ENCODE assay signal across 34 cellular contexts in the genomic region with DNA sequence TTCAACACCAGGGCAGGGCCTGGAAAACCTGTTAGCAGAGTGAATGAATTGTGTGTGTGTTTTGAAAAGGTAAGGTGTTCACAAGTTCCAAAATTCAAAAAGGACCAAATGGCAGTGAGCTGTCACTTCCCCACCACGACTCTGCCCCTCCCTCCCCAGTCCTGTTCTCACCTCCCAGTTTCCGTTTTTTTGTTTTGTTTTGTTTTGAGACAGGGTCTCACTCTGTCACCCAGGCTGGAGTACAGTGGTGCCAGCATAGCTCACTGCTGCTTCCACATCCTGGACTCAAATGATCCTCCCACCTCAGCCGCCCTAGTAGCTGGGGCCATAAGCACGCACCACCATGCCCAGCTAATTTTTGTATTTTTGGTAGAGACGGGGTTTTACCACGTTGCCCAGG. TPM values are rescaled to one million over a fixed set of nuclear protein-coding genes. Genes with fewer than 3 reads are reported as not detected.
A peak's percentile ranks its signal among the peaks of the same experiment; 100 is the strongest.
DNase-seq lines count a peak whose midpoint lies in the region; ATAC-seq lines count a peak whose summit lies in the region.
"Had no signal": no experiment of that assay in that cellular context is flagged by ENCODE, and none has a peak within 500 bp of the region (broad histone marks: within the 10 kb centered on the region; RNA-seq: fewer than 3 reads in every experiment).

No MANE protein-coding gene starts in this region.

- H3K9me3 ChIP-seq in CD4-positive, CD25-positive, alpha-beta regulatory T cell (ENCODE audit: control insufficient read depth in 2 of 2, low read length in 2 of 2): no peaks in the 10 kb centered on the region
- H3K9me3 ChIP-seq in neuronal stem cell (replicated peaks in 1 of 2; ENCODE audit: control insufficient read depth in 2 of 2, insufficient read depth in 1 of 2, low read depth in 1 of 2, low read length in 2 of 2): no peaks in the 10 kb centered on the region
- H3K9me3 ChIP-seq: ascending aorta, heart right ventricle, pancreas had no signal

- H3K4me1 Mint-ChIP-seq in activated naive CD4-positive, alpha-beta T cell treated with anti-CD3 and anti-CD28 coated beads for 36 hours (ENCODE audit: low read depth): peaks cover 32% of the 10 kb centered on the region
- H3K4me1 Mint-ChIP-seq in CD4-positive, CD25-positive, alpha-beta regulatory T cell: peaks cover 5 to 26% (median 14%) of the 10 kb centered on the region in 4 donors
- H3K4me1 Mint-ChIP-seq in activated T-helper 1 cell treated with anti-CD3 and anti-CD28 coated beads, Interleukin-12 subunit alpha, Interleukin-12 subunit beta, Interleukin-2, Interleukin-4 antibody, amounts not matched to agents 30 ng/mL and 10 ng/mL and 1 ng/mL, durations not matched to agents 14 hours and 24 hours and 36 hours (ENCODE audit: low read depth): peaks cover 36% of the 10 kb centered on the region

- no peak overlapping the region for H2BK120ac ChIP-seq in neuronal stem cell (ENCODE audit: low read depth, low read length)

- no peak overlapping the region for H4K91ac ChIP-seq in neuronal stem cell (ENCODE audit: low read depth, low read length, poor library complexity)

- no peaks in the 10 kb centered on the region for H3K36me3 Mint-ChIP-seq in activated naive CD4-positive, alpha-beta T cell treated with anti-CD3 and anti-CD28 coated beads for 36 hours (ENCODE audit: low read depth)
- no peaks in the 10 kb centered on the region for H3K36me3 Mint-ChIP-seq in CD4-positive, CD25-positive, alpha-beta regulatory T cell
- no peaks in the 10 kb centered on the region for H3K36me3 Mint-ChIP-seq in activated T-helper 1 cell treated with anti-CD3 and anti-CD28 coated beads, Interleukin-12 subunit alpha, Interleukin-12 subunit beta, Interleukin-2, Interleukin-4 antibody, amounts not matched to agents 30 ng/mL and 10 ng/mL and 1 ng/mL, durations not matched to agents 14 hours and 24 hours and 36 hours (ENCODE audit: low read depth)
- H3K36me3 Mint-ChIP-seq: activated naive CD8-positive, alpha-beta T cell had no signal

- no peak overlapping the region for H3K18ac ChIP-seq in neuronal stem cell (ENCODE audit: low read length)

- H3K4me2 ChIP-seq in neuronal stem cell (ENCODE audit: insufficient read depth, low read length, poor library complexity, severe bottlenecking): no peak overlapping the region

- H3K4me3 ChIP-seq in CD4-positive, CD25-positive, alpha-beta regulatory T cell (ENCODE audit: low read depth, low read length): no peak overlapping the region
- no peak overlapping the region for H3K4me3 ChIP-seq in neuronal stem cell (ENCODE audit: low read length in 2 of 2)
- H3K4me3 ChIP-seq: ascending aorta, coronary artery, heart right ventricle, pancreas had no signal

- H2BK5ac ChIP-seq in neuronal stem cell (ENCODE audit: low read length): no peak overlapping the region

- intact Hi-C loops in activated naive CD4-positive, alpha-beta T cell treated with anti-CD3 and anti-CD28 coated beads for 36 hours (cut with micrococcal nuclease): no loop called here
- intact Hi-C loops in activated T-helper 1 cell treated with anti-CD3 and anti-CD28 coated beads, Interleukin-12 subunit alpha, Interleukin-12 subunit beta, Interleukin-2, Interleukin-4 antibody, amounts not matched to agents 30 ng/mL and 10 ng/mL and 1 ng/mL, durations not matched to agents 14 hours and 24 hours and 36 hours (cut with micrococcal nuclease): no loop called here

- H2AFZ ChIP-seq in neuronal stem cell (ENCODE audit: low read length): peak overlapping the region; percentile 38

- H3K9ac ChIP-seq in neuronal stem cell (ENCODE audit: low read depth, low read length, poor library complexity): no peak overlapping the region

- H3K36me3 ChIP-seq in CD4-positive, CD25-positive, alpha-beta regulatory T cell (ENCODE audit: control insufficient read depth, insufficient read depth, low read length): no peaks in the 10 kb centered on the region
- no peaks in the 10 kb centered on the region for H3K36me3 ChIP-seq in neuronal stem cell (replicated peaks in 1 of 2; ENCODE audit: control insufficient read depth in 2 of 2, insufficient read depth in 2 of 2, low read length in 2 of 2)
- H3K36me3 ChIP-seq: ascending aorta, heart right ventricle, pancreas had no signal

- CTCF ChIA-PET in activated naive CD4-positive, alpha-beta T cell treated with anti-CD3 and anti-CD28 coated beads for 36 hours (lab: Charles Lee): interaction anchor here (0.6 to 11.0 kb wide), 8 partner anchors 11 to 471 kb away, joined by 3 to 394 read pairs (median 4); no protein-coding TSS in a partner anchor

- H3K27me3 ChIP-seq in CD4-positive, CD25-positive, alpha-beta regulatory T cell (ENCODE audit: control insufficient read depth, insufficient read depth, low read length): no peaks in the 10 kb centered on the region
- peaks cover 0 to 1% (median 0%) of the 10 kb centered on the region in 3 experiments for H3K27me3 ChIP-seq in neuronal stem cell (ENCODE audit: control insufficient read depth in 3 of 3, insufficient read depth in 3 of 3, low read depth in 1 of 3, low read length in 3 of 3)
- H3K27me3 ChIP-seq: ascending aorta, heart right ventricle, pancreas had no signal

- H3K79me1 ChIP-seq in neuronal stem cell (ENCODE audit: low read depth, low read length): no peaks in the 10 kb centered on the region

- no peaks in the 10 kb centered on the region for H3K9me3 Mint-ChIP-seq in activated naive CD4-positive, alpha-beta T cell treated with anti-CD3 and anti-CD28 coated beads for 36 hours
- H3K9me3 Mint-ChIP-seq in CD4-positive, CD25-positive, alpha-beta regulatory T cell: no peaks in the 10 kb centered on the region
- no peaks in the 10 kb centered on the region for H3K9me3 Mint-ChIP-seq in activated T-helper 1 cell treated with anti-CD3 and anti-CD28 coated beads, Interleukin-12 subunit alpha, Interleukin-12 subunit beta, Interleukin-2, Interleukin-4 antibody, amounts not matched to agents 30 ng/mL and 10 ng/mL and 1 ng/mL, durations not matched to agents 14 hours and 24 hours and 36 hours
- H3K9me3 Mint-ChIP-seq: activated T-cell treated with anti-CD3 and anti-CD28 coated beads, Interleukin-2, amount 50 U/mL, for 4 hours; CD14-positive monocyte; nephron progenitor cell had no signal

- no peak overlapping the region for H3K4ac ChIP-seq in neuronal stem cell (ENCODE audit: low read length)

- H2BK12ac ChIP-seq in neuronal stem cell (ENCODE audit: low read length): no peak overlapping the region

- H3K27ac Mint-ChIP-seq in activated naive CD4-positive, alpha-beta T cell treated with anti-CD3 and anti-CD28 coated beads for 36 hours: peak overlapping the region; percentile 74
- H3K27ac Mint-ChIP-seq in CD4-positive, CD25-positive, alpha-beta regulatory T cell: peak overlapping the region; percentile 18 to 48 (median 33)
- H3K27ac Mint-ChIP-seq in activated T-helper 1 cell treated with anti-CD3 and anti-CD28 coated beads, Interleukin-12 subunit alpha, Interleukin-12 subunit beta, Interleukin-2, Interleukin-4 antibody, amounts not matched to agents 30 ng/mL and 10 ng/mL and 1 ng/mL, durations not matched to agents 14 hours and 24 hours and 36 hours: peak overlapping the region; percentile 46
- H3K27ac Mint-ChIP-seq: activated naive CD8-positive, alpha-beta T cell; nephron progenitor cell had no signal

- no peaks in the 10 kb centered on the region for H3K27me3 Mint-ChIP-seq in activated naive CD4-positive, alpha-beta T cell treated with anti-CD3 and anti-CD28 coated beads for 36 hours (ENCODE audit: low read depth)
- H3K27me3 Mint-ChIP-seq in CD4-positive, CD25-positive, alpha-beta regulatory T cell: peaks cover 8% of the 10 kb centered on the region
- peaks cover 2% of the 10 kb centered on the region for H3K27me3 Mint-ChIP-seq in activated T-helper 1 cell treated with anti-CD3 and anti-CD28 coated beads, Interleukin-12 subunit alpha, Interleukin-12 subunit beta, Interleukin-2, Interleukin-4 antibody, amounts not matched to agents 30 ng/mL and 10 ng/mL and 1 ng/mL, durations not matched to agents 14 hours and 24 hours and 36 hours (ENCODE audit: insufficient read depth)
- H3K27me3 Mint-ChIP-seq: activated naive CD8-positive, alpha-beta T cell had no signal

- H3K4me3 Mint-ChIP-seq in activated naive CD4-positive, alpha-beta T cell treated with anti-CD3 and anti-CD28 coated beads for 36 hours: peak overlapping the region; percentile 20
- H3K4me3 Mint-ChIP-seq in CD4-positive, CD25-positive, alpha-beta regulatory T cell: no peak overlapping the region
- peak overlapping the region; percentile 59 for H3K4me3 Mint-ChIP-seq in activated T-helper 1 cell treated with anti-CD3 and anti-CD28 coated beads, Interleukin-12 subunit alpha, Interleukin-12 subunit beta, Interleukin-2, Interleukin-4 antibody, amounts not matched to agents 30 ng/mL and 10 ng/mL and 1 ng/mL, durations not matched to agents 14 hours and 24 hours and 36 hours
- H3K4me3 Mint-ChIP-seq: activated naive CD8-positive, alpha-beta T cell; activated T-cell treated with anti-CD3 and anti-CD28 coated beads, Interleukin-2, amount 50 U/mL, for 4 hours; CD14-positive monocyte; nephron progenitor cell had no signal

- no peak overlapping the region for H3K27ac ChIP-seq in CD4-positive, CD25-positive, alpha-beta regulatory T cell (ENCODE audit: insufficient read depth, low read length, poor library complexity, severe bottlenecking)
- H3K27ac ChIP-seq in neuronal stem cell (replicated peaks; ENCODE audit: low read length): no peak overlapping the region
- H3K27ac ChIP-seq: ascending aorta, coronary artery, heart right ventricle, HL-60, pancreas had no signal

- peaks cover 13% of the 10 kb centered on the region for H3K4me1 ChIP-seq in CD4-positive, CD25-positive, alpha-beta regulatory T cell (ENCODE audit: control insufficient read depth, insufficient read depth, low read length, poor library complexity, severe bottlenecking)
- H3K4me1 ChIP-seq in neuronal stem cell (ENCODE audit: control insufficient read depth in 2 of 2, insufficient read depth in 1 of 2, low read depth in 1 of 2, low read length in 2 of 2): peaks cover 0 to 4% of the 10 kb centered on the region in 2 donors

- no CpG with 5 or more reads among the region's 6 CpGs for WGBS in neuronal stem cell (ENCODE audit: extremely low coverage in 2 of 2, insufficient read length in 2 of 2, insufficient replicate concordance in 1 of 2), 2 donors

- no peak overlapping the region for H2BK15ac ChIP-seq in neuronal stem cell (ENCODE audit: low read length)

- H3K14ac ChIP-seq in neuronal stem cell (ENCODE audit: low read length): no peak overlapping the region

- H3K23ac ChIP-seq in neuronal stem cell (ENCODE audit: low read depth, low read length, poor library complexity): no peak overlapping the region

- no peak overlapping the region for H4K8ac ChIP-seq in neuronal stem cell (ENCODE audit: low read depth, low read length)

- no peak for ATAC-seq in CD4-positive, CD25-positive, alpha-beta regulatory T cell (ENCODE audit: low read depth in 2 of 2)
- no peak for ATAC-seq in GM21737 (IDR thresholded peaks at IDR 0.05; ENCODE audit: unreplicated experiment)
- ATAC-seq in GM21360 (IDR thresholded peaks at IDR 0.05; ENCODE audit: unreplicated experiment): no peak
- ATAC-seq: activated T-cell treated with anti-CD3 and anti-CD28 coated beads, Interleukin-2, amount 50 U/mL, for 4 hours; heart right ventricle; pancreas; Right ventricle myocardium inferior had no signal

- no peak for DNase-seq in activated naive CD4-positive, alpha-beta T cell treated with anti-CD3 and anti-CD28 coated beads for 36 hours
- no peak for DNase-seq in activated naive CD4-positive, alpha-beta T cell (lab: John Stamatoyannopoulos, UW)
- DNase-seq in CD4-positive, CD25-positive, alpha-beta regulatory T cell: no peak
- DNase-seq in activated T-helper 1 cell treated with anti-CD3 and anti-CD28 coated beads, Interleukin-12 subunit alpha, Interleukin-12 subunit beta, Interleukin-2, Interleukin-4 antibody, amounts not matched to agents 30 ng/mL and 10 ng/mL and 1 ng/mL, durations not matched to agents 14 hours and 24 hours and 36 hours (ENCODE audit: low spot score): no peak
- DNase-seq in neuronal stem cell (ENCODE audit: low spot score) (no peak), NCI-H226 (no peak)
- DNase-seq: activated CD4-positive, alpha-beta T cell treated with anti-CD3 and anti-CD28 coated beads, Interleukin-2, amount 50 U/mL, for 4 hours; activated T-cell treated with anti-CD3 and anti-CD28 coated beads, Interleukin-2, amount 50 U/mL, for 4 hours; foreskin fibroblast; GOT3; heart right ventricle; Kasumi-1; midbrain; MV-4-11; NCI-H446 treated with DMSO at 0.1 percent for 48 hours; nephron progenitor cell; OCI-M1; pancreas; small intestine; stimulated activated CD4-positive, alpha-beta T cell treated with anti-CD3 and anti-CD28 coated beads, Interleukin-1b, Interleukin-23, amount 100 ng/mL, for 48 hours; substantia nigra had no signal

- no peak overlapping the region for H2AK5ac ChIP-seq in neuronal stem cell (ENCODE audit: low read depth, low read length)

RNA-seq across cellular contexts. Expression of a gene that starts 20.3 kb away (rescaled TPM):
- total RNA-seq in activated naive CD4-positive, alpha-beta T cell treated with anti-CD3 and anti-CD28 coated beads for 36 hours: 100 to 1,000 TPM in 1 of 2 experiments, 10 to 100 TPM in 1; 92.5 to 104 TPM
- total RNA-seq in CD4-positive, CD25-positive, alpha-beta regulatory T cell: 231 TPM
- polyA plus RNA-seq in CD4-positive, CD25-positive, alpha-beta regulatory T cell: 10 to 100 TPM in 1 of 4 donors, 1 to 10 TPM in 3; 3.4 to 12.5 (median 5.4) TPM
- 67.2 and 74.6 TPM in 2 replicates for total RNA-seq in activated T-helper 1 cell treated with anti-CD3 and anti-CD28 coated beads, Interleukin-12 subunit alpha, Interleukin-12 subunit beta, Interleukin-2, Interleukin-4 antibody, amounts not matched to agents 30 ng/mL and 10 ng/mL and 1 ng/mL, durations not matched to agents 14 hours and 24 hours and 36 hours
- 1.8 TPM for polyA plus RNA-seq in neuronal stem cell (2013, experiment 1 of 2)
- polyA plus RNA-seq in neuronal stem cell (2013, experiment 2 of 2): 1.5 TPM

RNA-seq across cellular contexts. Expression of a gene that starts 29.2 kb away (rescaled TPM):
- total RNA-seq in activated naive CD4-positive, alpha-beta T cell treated with anti-CD3 and anti-CD28 coated beads for 36 hours: not detected
- total RNA-seq in CD4-positive, CD25-positive, alpha-beta regulatory T cell: not detected
- not detected for polyA plus RNA-seq in CD4-positive, CD25-positive, alpha-beta regulatory T cell
- total RNA-seq in activated T-helper 1 cell treated with anti-CD3 and anti-CD28 coated beads, Interleukin-12 subunit alpha, Interleukin-12 subunit beta, Interleukin-2, Interleukin-4 antibody, amounts not matched to agents 30 ng/mL and 10 ng/mL and 1 ng/mL, durations not matched to agents 14 hours and 24 hours and 36 hours: not detected in 2 replicates
- not detected for polyA plus RNA-seq in neuronal stem cell (2013, experiment 1 of 2)
- polyA plus RNA-seq in neuronal stem cell (2013, experiment 2 of 2): not detected
- total RNA-seq: activated T-cell treated with anti-CD3 and anti-CD28 coated beads, Interleukin-2, amount 50 U/mL, for 4 hours; ascending aorta; cardiac septum; Daoy; heart right ventricle; kidney epithelial cell; lower leg skin; Right ventricle myocardium inferior; ureter had no signal
- polyA plus RNA-seq: CD14-positive monocyte, heart right ventricle, small intestine had no signal

RNA-seq across cellular contexts. Expression of a gene that starts 49.5 kb away (rescaled TPM):
- not detected for total RNA-seq in activated naive CD4-positive, alpha-beta T cell treated with anti-CD3 and anti-CD28 coated beads for 36 hours
- not detected for total RNA-seq in CD4-positive, CD25-positive, alpha-beta regulatory T cell
- polyA plus RNA-seq in CD4-positive, CD25-positive, alpha-beta regulatory T cell: not detected
- total RNA-seq in activated T-helper 1 cell treated with anti-CD3 and anti-CD28 coated beads, Interleukin-12 subunit alpha, Interleukin-12 subunit beta, Interleukin-2, Interleukin-4 antibody, amounts not matched to agents 30 ng/mL and 10 ng/mL and 1 ng/mL, durations not matched to agents 14 hours and 24 hours and 36 hours: not detected in 2 replicates
- 0.42 TPM for polyA plus RNA-seq in neuronal stem cell (2013, experiment 1 of 2)
- 0.43 TPM for polyA plus RNA-seq in neuronal stem cell (2013, experiment 2 of 2)
- total RNA-seq: ascending aorta, cardiac septum, Daoy, Right ventricle myocardium inferior had no signal
- polyA plus RNA-seq: CD14-positive monocyte, heart right ventricle had no signal

RNA-seq across cellular contexts. Expression of a gene that starts 56.9 kb away (rescaled TPM):
- total RNA-seq in activated naive CD4-positive, alpha-beta T cell treated with anti-CD3 and anti-CD28 coated beads for 36 hours: under 1 TPM; 0.17 to 0.27 TPM
- total RNA-seq in CD4-positive, CD25-positive, alpha-beta regulatory T cell: not detected
- polyA plus RNA-seq in CD4-positive, CD25-positive, alpha-beta regulatory T cell: not detected
- 1.1 and 1.3 TPM in 2 replicates for total RNA-seq in activated T-helper 1 cell treated with anti-CD3 and anti-CD28 coated beads, Interleukin-12 subunit alpha, Interleukin-12 subunit beta, Interleukin-2, Interleukin-4 antibody, amounts not matched to agents 30 ng/mL and 10 ng/mL and 1 ng/mL, durations not matched to agents 14 hours and 24 hours and 36 hours
- 2.2 TPM for polyA plus RNA-seq in neuronal stem cell (2013, experiment 1 of 2)
- 2.2 TPM for polyA plus RNA-seq in neuronal stem cell (2013, experiment 2 of 2)
- polyA plus RNA-seq: CD14-positive monocyte had no signal

Comparison
In these comparisons a context has a peak if more than half of its experiments do, and no peak if none do; other contexts are left out.
1. H3K4me3 Mint-ChIP-seq: peak in activated naive CD4-positive, alpha-beta T cell treated with anti-CD3 and anti-CD28 coated beads for 36 hours (single experiment) and activated T-helper 1 cell treated with anti-CD3 and anti-CD28 coated beads, Interleukin-12 subunit alpha, Interleukin-12 subunit beta, Interleukin-2, Interleukin-4 antibody, amounts not matched to agents 30 ng/mL and 10 ng/mL and 1 ng/mL, durations not matched to agents 14 hours and 24 hours and 36 hours (single experiment); none in CD4-positive, CD25-positive, alpha-beta regulatory T cell (0 of 4).
2. Peak in every context shown above with its lines, with median percentiles within 50 percentile points of each other: H3K27ac Mint-ChIP-seq.